Comparison of ENCODE assay signal across 29 cellular contexts in the genomic region with DNA sequence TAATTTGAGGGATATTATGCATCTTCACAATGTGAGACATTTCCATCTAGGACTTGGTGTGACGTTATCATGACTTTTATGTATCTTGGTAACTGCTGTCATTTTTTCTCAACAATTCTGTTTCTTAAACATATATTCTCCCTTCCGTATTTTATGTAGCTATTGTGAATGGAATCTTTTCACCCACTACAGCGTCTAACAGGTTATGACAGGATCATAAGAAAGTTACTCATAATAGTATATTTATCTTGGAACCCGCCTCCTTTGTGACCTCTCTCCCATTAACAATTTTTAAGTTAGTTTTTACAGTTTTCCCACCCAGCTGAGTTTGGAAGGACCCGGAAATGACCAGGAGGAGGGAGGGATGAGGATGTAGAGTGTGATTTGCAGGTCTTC. TPM values are rescaled to one million over a fixed set of nuclear protein-coding genes. Genes with fewer than 3 reads are reported as not detected.
DNase-seq lines count a peak whose midpoint lies in the region; ATAC-seq, FAIRE-seq and TF ChIP-seq lines count a peak whose summit lies in the region.
"Had no signal": no experiment of that assay in that cellular context is flagged by ENCODE, and none has a peak within 500 bp of the region (broad histone marks: within the 10 kb centered on the region; RNA-seq: fewer than 3 reads in every experiment).

No MANE protein-coding gene starts in this region.

- H2AFZ ChIP-seq in HepG2 (ENCODE audit: low read length), result no peak overlapping the region

- no peak overlapping the region for H3K9ac ChIP-seq in HepG2 (ENCODE audit: insufficient read depth, low read depth, low read length)
- no peak overlapping the region for H3K9ac ChIP-seq in endodermal cell (ENCODE audit: extremely low read depth, low read length, poor library complexity, severe bottlenecking)
- H3K9ac ChIP-seq in iPS-20b (ENCODE audit: low read depth, low read length), result no peak overlapping the region

- no peaks in the 10 kb centered on the region for H4K20me1 ChIP-seq in HepG2 (ENCODE audit: insufficient read depth, low read length)

- H3K4me3 ChIP-seq in HepG2 (replicated peaks in 1 of 3; ENCODE audit: insufficient read depth in 1 of 3, low read depth in 2 of 3, low read length in 3 of 3) (no peak overlapping the region), right lobe of liver (no peak overlapping the region), endodermal cell (ENCODE audit: low read length) (peak overlapping the region; percentile 79), iPS-20b (ENCODE audit: low read length) (peak overlapping the region; percentile 60)
- H3K4me3 ChIP-seq: HAP-1, heart left ventricle, left lung, smooth muscle cell, tibial nerve had no signal

- no peak for FAIRE-seq in HepG2 (lab: Jason Lieb, UNC)
- FAIRE-seq: pancreas had no signal

- no peak for TF ChIP-seq CTCF in HepG2 (CRISPR knock-in tag; IDR thresholded peaks at IDR 0.05)
- TF ChIP-seq CTCF in right lobe of liver (IDR thresholded peaks at IDR 0.05), result no peak
- TF ChIP-seq CTCF in endodermal cell (conservative IDR thresholded peaks at IDR 0.05), result no peak

- H3K27me3 ChIP-seq in HepG2 (ENCODE audit: control insufficient read depth in 1 of 2, insufficient read depth in 2 of 2, low read length in 2 of 2) (peaks cover 13 to 68% of the 10 kb centered on the region in 2 experiments), right lobe of liver (peaks cover 19 to 43% of the 10 kb centered on the region in 2 donors), endodermal cell (ENCODE audit: control insufficient read depth, insufficient read depth, low read length, poor library complexity, severe bottlenecking) (peaks cover 99% of the 10 kb centered on the region), iPS-20b (ENCODE audit: insufficient read depth, low read length) (peaks cover 100% of the 10 kb centered on the region)

- 26% methylated on average over 5 of the region's 5 CpGs for WGBS in HepG2 (ENCODE audit: low lambda C conversion rate)
- 7% methylated on average over 5 of the region's 5 CpGs for WGBS in right lobe of liver (ENCODE audit: insufficient coverage, low coverage, low lambda C conversion rate, missing lambda C conversion rate)
- WGBS in endodermal cell (ENCODE audit: insufficient coverage in 1 of 2, insufficient read length in 1 of 2), 2 experiments, result 39% methylated on average over 5 of the region's 5 CpGs; no CpG with 5 or more reads in 1 of the 2 experiments

- BruUV-seq in HepG2 (replicated peaks; lab: Mats Ljungman, UMichigan), result no TSS peak

- H3K27ac ChIP-seq in HepG2 (ENCODE audit: extremely low read length, insufficient read depth, low read length) (no peak overlapping the region), right lobe of liver (no peak overlapping the region), endodermal cell (ENCODE audit: low read depth, low read length) (no peak overlapping the region), iPS-20b (ENCODE audit: low read length) (no peak overlapping the region)
- H3K27ac ChIP-seq: heart left ventricle, left lung, pancreas, tibial nerve had no signal

- H3K9me3 Mint-ChIP-seq in endodermal cell, result no peaks in the 10 kb centered on the region
- no peaks in the 10 kb centered on the region for H3K9me3 Mint-ChIP-seq in activated CD8-positive, alpha-beta T cell treated with anti-CD3 and anti-CD28 coated beads, Interleukin-2, amount 10 ng/mL, durations not matched to agents 7 days and 5 days (ENCODE audit: insufficient read depth)
- H3K9me3 Mint-ChIP-seq: activated CD8-positive, alpha-beta T cell treated with anti-CD3 and anti-CD28 coated beads for 36 hours; mesothelial cell of epicardium had no signal

- peak overlapping the region; percentile 15; the same call in 1 of the 2 replicates for H3K4me2 ChIP-seq in HepG2 (ENCODE audit: low read depth, low read length)
- H3K4me2 ChIP-seq: smooth muscle cell had no signal

- H3K79me2 ChIP-seq in HepG2 (ENCODE audit: insufficient read depth, low read length), result no peaks in the 10 kb centered on the region

- intact Hi-C loops in HepG2 (cut with micrococcal nuclease; ENCODE audit: unreplicated experiment), result no loop called here
- intact Hi-C loops in right lobe of liver (cut with DNase I), result no loop called here

- DNase-seq in HepG2 (ENCODE audit: low spot score) (no peak), right lobe of liver (no peak), endodermal cell (no peak), NCI-H524 (lab: John Stamatoyannopoulos, UW) (no peak)
- DNase-seq in activated CD8-positive, alpha-beta T cell treated with anti-CD3 and anti-CD28 coated beads, Interleukin-2, amount 10 ng/mL, durations not matched to agents 7 days and 5 days, result no peak
- no peak for DNase-seq in activated CD4-positive, CD25-positive, alpha-beta regulatory T cell (lab: John Stamatoyannopoulos, UW)
- DNase-seq: activated CD8-positive, alpha-beta T cell treated with anti-CD3 and anti-CD28 coated beads for 36 hours; activated effector memory CD4-positive, alpha-beta T cell treated with anti-CD3 and anti-CD28 coated beads, Interleukin-2, amount 50 U/mL, for 16 hours; activated T-cell treated with anti-CD3 and anti-CD28 coated beads for 4 hours; BE2C; erythroblast; KBM-7; left lung; naive thymus-derived CD8-positive, alpha-beta T cell; NCI-H1417; NCI-H2081 treated with DMSO at 0.1 percent for 48 hours; NCI-H226; stimulated activated CD4-positive, alpha-beta T cell treated with anti-CD3 and anti-CD28 coated beads, Interleukin-1b, Interleukin-23, amount 100 ng/mL, for 48 hours had no signal

- peaks cover 99% of the 10 kb centered on the region for H3K27me3 Mint-ChIP-seq in endodermal cell (ENCODE audit: insufficient read depth)
- H3K27me3 Mint-ChIP-seq in activated CD8-positive, alpha-beta T cell treated with anti-CD3 and anti-CD28 coated beads, Interleukin-2, amount 10 ng/mL, durations not matched to agents 7 days and 5 days (ENCODE audit: low read depth), result peaks cover 72% of the 10 kb centered on the region

- in situ Hi-C loops in HepG2 (cut with HindIII; ENCODE audit: extremely low pct_ligation_motif_present, low pct_unique_long_range_greater_than_20kb), result no loop called here

- H3K36me3 Mint-ChIP-seq in endodermal cell (ENCODE audit: low read depth), result peaks cover under 1% of the 10 kb centered on the region
- peaks cover 6% of the 10 kb centered on the region for H3K36me3 Mint-ChIP-seq in activated CD8-positive, alpha-beta T cell treated with anti-CD3 and anti-CD28 coated beads, Interleukin-2, amount 10 ng/mL, durations not matched to agents 7 days and 5 days (ENCODE audit: low read depth)

- no peak for TF ChIP-seq EP300 in HepG2 (IDR thresholded peaks at IDR 0.05; ENCODE audit: low read depth in 2 of 2, low read length in 2 of 2)
- no peak for TF ChIP-seq EP300 in HepG2 (CRISPR knock-in tag; IDR thresholded peaks at IDR 0.05; ENCODE audit: borderline replicate concordance)

- no peaks in the 10 kb centered on the region; a peak in 1 of 5 replicates for H3K36me3 ChIP-seq in HepG2 (replicated peaks in 1 of 2; ENCODE audit: control insufficient read depth in 1 of 2, insufficient read depth in 2 of 2, low read length in 2 of 2)
- H3K36me3 ChIP-seq in right lobe of liver, result no peaks in the 10 kb centered on the region
- H3K36me3 ChIP-seq in endodermal cell (ENCODE audit: control insufficient read depth, insufficient read depth, low read length), result no peaks in the 10 kb centered on the region
- H3K36me3 ChIP-seq in iPS-20b (ENCODE audit: insufficient read depth, low read depth, low read length), result no peaks in the 10 kb centered on the region
- H3K36me3 ChIP-seq: BE2C, HAP-1, heart left ventricle, left lung, pancreas, tibial nerve had no signal

- no peak for TF ChIP-seq RAD21 in HepG2 (CRISPR knock-in tag; IDR thresholded peaks at IDR 0.05)

- POLR2A ChIA-PET in HepG2 (lab: Yijun Ruan, JAX), result no interaction called here
- POLR2A ChIA-PET in activated CD8-positive, alpha-beta T cell treated with anti-CD3 and anti-CD28 coated beads, Interleukin-2, amount 10 ng/mL, durations not matched to agents 7 days and 5 days (lab: Charles Lee), result no interaction called here

- ATAC-seq in HepG2, result no peak
- ATAC-seq in right lobe of liver, result no peak
- no peak for ATAC-seq in HG03565 (IDR thresholded peaks at IDR 0.05; ENCODE audit: unreplicated experiment)
- ATAC-seq in activated CD8-positive, alpha-beta T cell treated with anti-CD3 and anti-CD28 coated beads, Interleukin-2, amount 10 ng/mL, durations not matched to agents 7 days and 5 days, result no peak
- ATAC-seq: activated CD8-positive, alpha-beta T cell treated with anti-CD3 and anti-CD28 coated beads for 36 hours; left lung; naive thymus-derived CD8-positive, alpha-beta T cell had no signal

- H3K9me3 ChIP-seq in HepG2 (ENCODE audit: low read length) (no peaks in the 10 kb centered on the region), right lobe of liver (no peaks in the 10 kb centered on the region), endodermal cell (ENCODE audit: control insufficient read depth, low read length) (no peaks in the 10 kb centered on the region), iPS-20b (ENCODE audit: insufficient read depth, low read depth, low read length) (peaks cover 6% of the 10 kb centered on the region; the same call in 1 of the 2 replicates)
- H3K9me3 ChIP-seq: BE2C, HAP-1, heart left ventricle, left lung, pancreas, tibial nerve had no signal

- peaks cover 14% of the 10 kb centered on the region for H3K4me1 Mint-ChIP-seq in endodermal cell
- peaks cover 30% of the 10 kb centered on the region for H3K4me1 Mint-ChIP-seq in activated CD8-positive, alpha-beta T cell treated with anti-CD3 and anti-CD28 coated beads, Interleukin-2, amount 10 ng/mL, durations not matched to agents 7 days and 5 days (ENCODE audit: low read depth)

- peak overlapping the region; percentile 55 for H3K4me3 Mint-ChIP-seq in endodermal cell
- no peak overlapping the region for H3K4me3 Mint-ChIP-seq in activated CD8-positive, alpha-beta T cell treated with anti-CD3 and anti-CD28 coated beads, Interleukin-2, amount 10 ng/mL, durations not matched to agents 7 days and 5 days
- H3K4me3 Mint-ChIP-seq: activated CD8-positive, alpha-beta T cell treated with anti-CD3 and anti-CD28 coated beads for 36 hours; mesothelial cell of epicardium; naive thymus-derived CD8-positive, alpha-beta T cell had no signal

- no peak overlapping the region for H3K27ac Mint-ChIP-seq in endodermal cell
- H3K27ac Mint-ChIP-seq in activated CD8-positive, alpha-beta T cell treated with anti-CD3 and anti-CD28 coated beads, Interleukin-2, amount 10 ng/mL, durations not matched to agents 7 days and 5 days, result no peak overlapping the region
- H3K27ac Mint-ChIP-seq: activated CD8-positive, alpha-beta T cell treated with anti-CD3 and anti-CD28 coated beads for 36 hours; mesothelial cell of epicardium; naive thymus-derived CD8-positive, alpha-beta T cell had no signal

- no peak for TF ChIP-seq POLR2A in HepG2 (IDR thresholded peaks at IDR 0.05; ENCODE audit: insufficient read depth in 1 of 2, low read depth in 2 of 2, low read length in 2 of 2)
- no peak for TF ChIP-seq POLR2A in right lobe of liver (IDR thresholded peaks at IDR 0.05)

- CTCF ChIA-PET in HepG2 (lab: Yijun Ruan, JAX; ENCODE audit: low intra/inter-chr PET ratio, low total read pairs), result no interaction called here
- CTCF ChIA-PET in activated CD8-positive, alpha-beta T cell treated with anti-CD3 and anti-CD28 coated beads, Interleukin-2, amount 10 ng/mL, durations not matched to agents 7 days and 5 days (lab: Charles Lee), result interaction anchor here (0.6 kb wide), 1 partner anchor 301 kb away, joined by 4 read pairs; no protein-coding TSS in a partner anchor

- H3K4me1 ChIP-seq in HepG2 (ENCODE audit: insufficient read depth, low read length) (peaks cover 14% of the 10 kb centered on the region; the same call in 1 of the 2 replicates), right lobe of liver (peaks cover 0 to 20% (median 0%) of the 10 kb centered on the region in 4 donors), endodermal cell (ENCODE audit: control insufficient read depth, insufficient read depth, low read length) (no peaks in the 10 kb centered on the region), iPS-20b (ENCODE audit: insufficient read depth, low read length) (peaks cover 3% of the 10 kb centered on the region; the same call in 1 of the 2 replicates)
- H3K4me1 ChIP-seq: BE2C, HAP-1 had no signal

RNA-seq across cellular contexts. Expression of gene DMRTA2, which starts 6.8 kb away (rescaled TPM):
- not detected in 2 replicates for total RNA-seq in HepG2 (2016; rRNA removed; fragmentation: Illumina TruSeq; extraction: Trizol)
- not detected in 2 replicates for total RNA-seq in HepG2 (2016; cell fraction: cytosol; rRNA removed; fragmentation: Illumina TruSeq; extraction: Trizol; ENCODE audit: low read depth)
- total RNA-seq in HepG2 (2016; cell fraction: insoluble cytoplasmic fraction; rRNA removed; fragmentation: Illumina TruSeq; extraction: Trizol), result not detected in 2 replicates
- not detected in 2 replicates for total RNA-seq in HepG2 (2016; cell fraction: membrane; rRNA removed; fragmentation: Illumina TruSeq; extraction: Trizol)
- not detected in 2 replicates for total RNA-seq in HepG2 (2016; cell fraction: nucleus; rRNA removed; fragmentation: Illumina TruSeq; extraction: Trizol)
- polyA plus RNA-seq in HepG2 (2011; rRNA removed), result 0.03 TPM in 1 of 2 replicates, not detected in the other
- polyA plus RNA-seq in HepG2 (2011; cell fraction: cytosol; rRNA removed), result 0.01 TPM in 1 of 2 replicates, not detected in the other
- polyA plus RNA-seq in HepG2 (2011; cell fraction: nucleus; rRNA removed), result not detected in 2 replicates
- polyA plus RNA-seq in HepG2 (2012), result not detected in 2 replicates
- 0.05 TPM in 1 of 2 replicates, not detected in the other for polyA plus RNA-seq in HepG2 (2016; cell fraction: cytosol; fragmentation: Illumina TruSeq; extraction: Trizol; ENCODE audit: low read depth)
- not detected in 2 replicates for polyA plus RNA-seq in HepG2 (2016; cell fraction: insoluble cytoplasmic fraction; fragmentation: Illumina TruSeq; extraction: Trizol; ENCODE audit: low read depth)
- not detected in 2 replicates for polyA plus RNA-seq in HepG2 (2016; cell fraction: membrane; fragmentation: Illumina TruSeq; extraction: Trizol; ENCODE audit: low read depth)
- not detected in 2 replicates for polyA plus RNA-seq in HepG2 (2016; cell fraction: nucleus; fragmentation: Illumina TruSeq; extraction: Trizol; ENCODE audit: insufficient read depth, low read depth)
- polyA minus RNA-seq in HepG2 (2011; rRNA and poly(A)+ RNA removed; ENCODE audit: low replicate concordance), result not detected in 2 replicates
- not detected in 2 replicates for polyA minus RNA-seq in HepG2 (2011; cell fraction: cytosol; rRNA and poly(A)+ RNA removed)
- 0.13 TPM in 1 of 2 replicates, not detected in the other for polyA minus RNA-seq in HepG2 (2011; cell fraction: nucleus; rRNA and poly(A)+ RNA removed)
- total RNA-seq in right lobe of liver, result not detected
- 1 to 10 TPM; 1.2 to 2.4 TPM for total RNA-seq in endodermal cell
- polyA plus RNA-seq in endodermal cell (2013, experiment 1 of 2), result 0.50 TPM
- 0.33 TPM for polyA plus RNA-seq in endodermal cell (2013, experiment 2 of 2)
- total RNA-seq in activated CD8-positive, alpha-beta T cell treated with anti-CD3 and anti-CD28 coated beads, Interleukin-2, amount 10 ng/mL, durations not matched to agents 7 days and 5 days, result not detected
- total RNA-seq: activated CD8-positive, alpha-beta T cell treated with anti-CD3 and anti-CD28 coated beads for 36 hours; cerebellum; left lung; MCF 10A; mesothelial cell of epicardium; naive thymus-derived CD8-positive, alpha-beta T cell; pancreas; T-helper 1 cell treated with Interleukin-12 subunit alpha and Interleukin-12 subunit beta and Interleukin-4 antibody, amounts not matched to agents 30 ng/mL and 1 ng/mL, for 36 hours; tibial nerve had no signal
- polyA plus RNA-seq: heart left ventricle; naive thymus-derived CD8-positive, alpha-beta T cell; smooth muscle cell had no signal

Comparison
In these comparisons a context has a peak if more than half of its experiments do, and no peak if none do; other contexts are left out.
1. H3K4me3 ChIP-seq: peak in endodermal cell (single experiment) and iPS-20b (single experiment); none in HepG2 (0 of 3) and right lobe of liver (0 of 3).